Comparison of ENCODE assay signal across 8 cellular contexts in genomic region chr16:87392823-87393679, GRCh38. TPM values are rescaled to one million over a fixed set of nuclear protein-coding genes. Genes with fewer than 3 reads are reported as not detected.
DNase-seq lines count a peak whose midpoint lies in the region; ATAC-seq and TF ChIP-seq lines count a peak whose summit lies in the region.

No MANE protein-coding gene starts in this region.

- H2AFZ ChIP-seq in neuronal stem cell (ENCODE audit: low read length), result peak overlapping the region; percentile 43

- H2BK120ac ChIP-seq in neuronal stem cell (ENCODE audit: low read depth, low read length), result no peak overlapping the region

- H3K36me3 ChIP-seq in neuronal stem cell (replicated peaks in 1 of 2; ENCODE audit: control insufficient read depth in 2 of 2, insufficient read depth in 2 of 2, low read length in 2 of 2), result no peaks in the 10 kb centered on the region

- no peak overlapping the region for H3K14ac ChIP-seq in neuronal stem cell (ENCODE audit: low read length)

- no CpG with 5 or more reads among the region's 53 CpGs for WGBS in neuronal stem cell (ENCODE audit: extremely low coverage in 2 of 2, insufficient read length in 2 of 2, insufficient replicate concordance in 1 of 2), 2 donors

- peak; percentile 35 for TF ChIP-seq CTCF in GM13977 (IDR thresholded peaks at IDR 0.05; ENCODE audit: extremely low read depth, insufficient read depth, missing control alignments)

- peak overlapping the region; percentile 92 for H3K9ac ChIP-seq in neuronal stem cell (ENCODE audit: low read depth, low read length, poor library complexity)

- no peaks in the 10 kb centered on the region for H3K27me3 ChIP-seq in neuronal stem cell (ENCODE audit: control insufficient read depth in 3 of 3, insufficient read depth in 3 of 3, low read depth in 1 of 3, low read length in 3 of 3)

- no peak overlapping the region for H4K8ac ChIP-seq in neuronal stem cell (ENCODE audit: low read depth, low read length)

- H3K27ac ChIP-seq in neuronal stem cell (replicated peaks; ENCODE audit: low read length), result no peak overlapping the region

- H3K4ac ChIP-seq in neuronal stem cell (ENCODE audit: low read length), result no peak overlapping the region

- H2BK12ac ChIP-seq in neuronal stem cell (ENCODE audit: low read length), result no peak overlapping the region

- H4K91ac ChIP-seq in neuronal stem cell (ENCODE audit: low read depth, low read length, poor library complexity), result no peak overlapping the region

- H3K18ac ChIP-seq in neuronal stem cell (ENCODE audit: low read length), result no peak overlapping the region

- in situ Hi-C loops in ACHN (cut with HindIII; ENCODE audit: low pct_ligation_motif_present, low pct_unique_long_range_greater_than_20kb, low sequenced_read_pairs) (no loop called here), GM13977 (cut with MboI; ENCODE audit: low pct_unique_long_range_greater_than_20kb, low sequenced_read_pairs, unreplicated experiment) (no loop called here)

- no peak overlapping the region for H2BK5ac ChIP-seq in neuronal stem cell (ENCODE audit: low read length)

- H3K23ac ChIP-seq in neuronal stem cell (ENCODE audit: low read depth, low read length, poor library complexity), result no peak overlapping the region

- peak; percentile 54 for DNase-seq in ACHN
- no peak for DNase-seq in GM13977 (ENCODE audit: low spot score)
- DNase-seq in NOMO-1 treated with dmso at 0.1 percent for 144 hours (lab: John Stamatoyannopoulos, UW; ENCODE audit: unreplicated experiment), result peak; percentile 14
- DNase-seq in activated naive CD4-positive, alpha-beta T cell treated with Interleukin-2 at 50 U/mL for 16 hours, result peak; percentile 48
- DNase-seq in glomerular visceral epithelial cell (ENCODE audit: extremely low spot score), result peak; percentile 36
- DNase-seq in neuronal stem cell (ENCODE audit: low spot score), result peak; percentile 21

- peaks cover 8% of the 10 kb centered on the region in 2 donors for H3K4me1 ChIP-seq in neuronal stem cell (ENCODE audit: control insufficient read depth in 2 of 2, insufficient read depth in 1 of 2, low read depth in 1 of 2, low read length in 2 of 2)

- H3K9me3 ChIP-seq in neuronal stem cell (replicated peaks in 1 of 2; ENCODE audit: control insufficient read depth in 2 of 2, insufficient read depth in 1 of 2, low read depth in 1 of 2, low read length in 2 of 2), result no peaks in the 10 kb centered on the region

- peak overlapping the region; percentile 96 for H3K4me2 ChIP-seq in neuronal stem cell (ENCODE audit: insufficient read depth, low read length, poor library complexity, severe bottlenecking)

- peak overlapping the region; percentile 57 to 99 for H3K4me3 ChIP-seq in neuronal stem cell (ENCODE audit: low read length in 2 of 2)

- H2BK15ac ChIP-seq in neuronal stem cell (ENCODE audit: low read length), result no peak overlapping the region

- H3K79me1 ChIP-seq in neuronal stem cell (ENCODE audit: low read depth, low read length), result peaks cover 2% of the 10 kb centered on the region

- no peak overlapping the region for H2AK5ac ChIP-seq in neuronal stem cell (ENCODE audit: low read depth, low read length)

- ATAC-seq in HG03571 (IDR thresholded peaks at IDR 0.05; ENCODE audit: unreplicated experiment) (no peak), HG03354 (IDR thresholded peaks at IDR 0.05; ENCODE audit: poor library complexity, severe bottlenecking, unreplicated experiment) (no peak)

RNA-seq across cellular contexts. Expression of gene MAP1LC3B, which starts 0.9 kb away (rescaled TPM):
- polyA plus RNA-seq in neuronal stem cell (2013, experiment 1 of 2), result 41.5 TPM
- polyA plus RNA-seq in neuronal stem cell (2013, experiment 2 of 2), result 41.0 TPM

RNA-seq across cellular contexts. Expression of gene FBXO31, which starts 9.5 kb away (rescaled TPM):
- polyA plus RNA-seq in neuronal stem cell (2013, experiment 1 of 2), result 9.0 TPM
- 8.4 TPM for polyA plus RNA-seq in neuronal stem cell (2013, experiment 2 of 2)
